Comparison of ENCODE assay signal across 10 cellular contexts in the genomic region with DNA sequence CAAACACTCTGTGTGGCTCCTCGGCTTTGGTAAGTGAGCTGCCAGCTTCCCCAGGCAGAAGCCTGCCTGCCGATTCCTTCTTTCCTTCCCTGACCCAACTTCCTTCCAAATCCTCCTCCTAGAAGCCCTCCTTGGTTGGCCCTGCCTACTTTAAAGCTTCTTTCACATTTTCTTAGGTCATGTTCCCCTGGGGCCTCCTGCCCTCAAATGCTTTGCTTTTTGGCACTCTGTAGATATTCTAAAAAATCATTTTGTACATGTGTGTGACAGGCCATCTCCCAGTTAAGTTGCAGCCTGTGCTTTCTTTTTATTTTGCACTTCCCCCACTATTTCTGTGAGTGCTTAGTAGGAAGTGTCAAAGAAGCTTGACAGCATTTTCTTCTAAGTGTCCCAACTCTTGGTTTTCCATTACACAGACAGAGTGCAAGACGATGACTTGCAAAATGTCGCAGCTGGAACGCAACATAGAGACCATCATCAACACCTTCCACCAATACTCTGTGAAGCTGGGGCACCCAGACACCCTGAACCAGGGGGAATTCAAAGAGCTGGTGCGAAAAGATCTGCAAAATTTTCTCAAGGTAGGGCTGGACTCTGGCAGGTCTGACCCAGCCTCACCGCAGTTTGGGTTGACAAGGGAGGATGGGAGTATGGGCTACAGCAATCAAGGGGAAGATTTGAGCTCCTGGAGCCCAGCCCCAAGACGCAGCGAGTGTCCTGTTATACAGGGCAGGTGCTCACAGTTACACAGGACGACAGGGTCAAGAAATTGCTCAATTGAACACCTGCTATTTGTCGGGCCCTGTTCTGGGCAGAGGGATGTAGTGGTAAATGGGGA. TPM values are rescaled to one million over a fixed set of nuclear protein-coding genes. Genes with fewer than 3 reads are reported as not detected.
A peak's percentile ranks its signal among the peaks of the same experiment; 100 is the strongest.
DNase-seq lines count a peak whose midpoint lies in the region; ATAC-seq and TF ChIP-seq lines count a peak whose summit lies in the region.
"Had no signal": no experiment of that assay in that cellular context is flagged by ENCODE, and none has a peak within 500 bp of the region (broad histone marks: within the 10 kb centered on the region; RNA-seq: fewer than 3 reads in every experiment).

A gene (plus strand): TSS at position 2 of the 838 bp plus-strand sequence. CDS start 430 bp downstream, at position 432.

- H3K36me3 ChIP-seq in muscle layer of duodenum (ENCODE audit: control insufficient read depth in 1 of 2, insufficient read depth in 2 of 2, low read length in 2 of 2), result no peaks in the 10 kb centered on the region

- no peak for TF ChIP-seq CTCF in epithelial cell of proximal tubule (conservative IDR thresholded peaks at IDR 0.05; ENCODE audit: low read depth, low read length)

- H3K27me3 ChIP-seq in muscle layer of duodenum (ENCODE audit: low read depth, low read length), result no peaks in the 10 kb centered on the region

- H3K4me3 ChIP-seq in epithelial cell of proximal tubule (ENCODE audit: low read depth, low read length) (no peak within 1 kb of the TSS), muscle layer of duodenum (ENCODE audit: low read depth in 1 of 2, low read length in 2 of 2) (peak within 1 kb of the TSS; percentile 4 to 40)

- no peaks in the 10 kb centered on the region for H3K36me3 Mint-ChIP-seq in activated naive CD4-positive, alpha-beta T cell treated with anti-CD3 and anti-CD28 coated beads, Interleukin-2, amount 10 ng/mL, durations not matched to agents 7 days and 5 days

- no peaks in the 10 kb centered on the region for H3K9me3 Mint-ChIP-seq in activated naive CD4-positive, alpha-beta T cell treated with anti-CD3 and anti-CD28 coated beads, Interleukin-2, amount 10 ng/mL, durations not matched to agents 7 days and 5 days

- ATAC-seq in GM18873 (IDR thresholded peaks at IDR 0.05; ENCODE audit: low FRiP score, unreplicated experiment) (no peak), GM19351 (IDR thresholded peaks at IDR 0.05; ENCODE audit: unreplicated experiment) (no peak)

- H3K27ac Mint-ChIP-seq in activated naive CD4-positive, alpha-beta T cell treated with anti-CD3 and anti-CD28 coated beads, Interleukin-2, amount 10 ng/mL, durations not matched to agents 7 days and 5 days, result peak within 1 kb of the TSS; percentile 70

- peaks cover 0 to 4% of the 10 kb centered on the region in 2 donors for H3K4me1 ChIP-seq in muscle layer of duodenum (ENCODE audit: control insufficient read depth in 1 of 2, insufficient read depth in 2 of 2, low read length in 2 of 2)

- H3K4me3 Mint-ChIP-seq in activated naive CD4-positive, alpha-beta T cell treated with anti-CD3 and anti-CD28 coated beads, Interleukin-2, amount 10 ng/mL, durations not matched to agents 7 days and 5 days, result no peak within 1 kb of the TSS

- no peaks in the 10 kb centered on the region for H3K9me3 ChIP-seq in muscle layer of duodenum (ENCODE audit: control insufficient read depth in 1 of 2, low read length in 2 of 2)

- H3K27ac ChIP-seq in muscle layer of duodenum (ENCODE audit: low read length), result peak within 1 kb of the TSS; percentile 39

- H3K4me1 Mint-ChIP-seq in activated naive CD4-positive, alpha-beta T cell treated with anti-CD3 and anti-CD28 coated beads, Interleukin-2, amount 10 ng/mL, durations not matched to agents 7 days and 5 days, result peaks cover 23% of the 10 kb centered on the region

- peaks cover 32% of the 10 kb centered on the region for H3K27me3 Mint-ChIP-seq in activated naive CD4-positive, alpha-beta T cell treated with anti-CD3 and anti-CD28 coated beads, Interleukin-2, amount 10 ng/mL, durations not matched to agents 7 days and 5 days

- CTCF ChIA-PET in activated naive CD4-positive, alpha-beta T cell treated with anti-CD3 and anti-CD28 coated beads, Interleukin-2, amount 10 ng/mL, durations not matched to agents 7 days and 5 days (lab: Charles Lee), result interaction anchor here (0.6 to 1.6 kb wide), 6 partner anchors 9 to 668 kb away, joined by 3 to 10 read pairs (median 4); a partner anchor contains a TSS

- DNase-seq in activated naive CD4-positive, alpha-beta T cell treated with anti-CD3 and anti-CD28 coated beads, Interleukin-2, amount 10 ng/mL, durations not matched to agents 7 days and 5 days, result no peak
- DNase-seq in activated naive CD4-positive, alpha-beta T cell treated with anti-CD3 and anti-CD28 coated beads, Interleukin-2, amount 50 U/mL, for 16 hours, result no peak
- DNase-seq in epithelial cell of proximal tubule (ENCODE audit: low read depth) (no peak), ureter (ENCODE audit: low spot score) (peak; percentile 36), NCI-H1105 (lab: John Stamatoyannopoulos, UW) (no peak)
- DNase-seq: foreskin fibroblast, T1000 had no signal

RNA-seq across cellular contexts. Expression of the gene that starts here (rescaled TPM):
- total RNA-seq in epithelial cell of proximal tubule, result 18.9 and 88.6 TPM in 2 replicates
- 151 TPM for total RNA-seq in ureter
